Comparison of ENCODE assay signal across 12 cellular contexts in genomic region chr12:24851816-24852337, GRCh38.
DNase-seq lines count a peak whose midpoint lies in the region; FAIRE-seq and TF ChIP-seq lines count a peak whose summit lies in the region.
"Had no signal": no experiment of that assay in that cellular context is flagged by ENCODE, and none has a peak within 500 bp of the region (broad histone marks: within the 10 kb centered on the region; RNA-seq: fewer than 3 reads in every experiment).

No MANE protein-coding gene starts in this region.

- H3K4me3 ChIP-seq in Karpas-422 (ENCODE audit: low read length): no peak overlapping the region
- H3K4me3 ChIP-seq: HAP-1 had no signal

- H3K9ac ChIP-seq in Karpas-422 (ENCODE audit: low read length): no peak overlapping the region

- H3K27ac ChIP-seq in Karpas-422 (ENCODE audit: low read length): peak overlapping the region; percentile 29; the same call in 1 of the 2 replicates

- H3K36me3 ChIP-seq in Karpas-422 (ENCODE audit: insufficient read depth, low read length): no peaks in the 10 kb centered on the region

- peaks cover 31% of the 10 kb centered on the region for H3K79me2 ChIP-seq in Karpas-422 (ENCODE audit: low read length)

- H3K4me3 Mint-ChIP-seq in neural crest cell: no peak overlapping the region
- no peak overlapping the region for H3K4me3 Mint-ChIP-seq in Calu3 (ENCODE audit: low read depth, unreplicated experiment)
- H3K4me3 Mint-ChIP-seq: CD8-positive, alpha-beta memory T cell had no signal

- BruUV-seq in Calu3 (replicated peaks; lab: Mats Ljungman, UMichigan): no TSS peak

- H3K27me3 ChIP-seq in Karpas-422 (ENCODE audit: low read length): no peaks in the 10 kb centered on the region

- peaks cover 51% of the 10 kb centered on the region for H3K4me1 ChIP-seq in Karpas-422 (ENCODE audit: low read length)

- H2AFZ ChIP-seq in Karpas-422 (ENCODE audit: low read length): no peak overlapping the region

- H3K27ac Mint-ChIP-seq in neural crest cell (ENCODE audit: unreplicated experiment) (peak overlapping the region; percentile 38), Calu3 (ENCODE audit: unreplicated experiment) (no peak overlapping the region)
- H3K27ac Mint-ChIP-seq: CD8-positive, alpha-beta memory T cell had no signal

- peak overlapping the region; percentile 41 for H3K4me2 ChIP-seq in Karpas-422 (ENCODE audit: low read depth, low read length, poor library complexity, severe bottlenecking)

- DNase-seq in GM18507 (ENCODE audit: extremely low spot score, insufficient read length, low read depth) (no peak), Karpas-422 (no peak), dermis microvascular lymphatic vessel endothelial cell (ENCODE audit: low read depth in 2 of 2) (peak; percentile 17 to 80), neural crest cell (ENCODE audit: low read depth, low spot score) (no peak), SHP77 treated with DMSO at 0.1 percent for 48 hours (lab: John Stamatoyannopoulos, UW) (no peak), Calu3 (no peak)
- DNase-seq in activated CD4-positive, alpha-beta T cell treated with anti-CD3 and anti-CD28 coated beads, Interleukin-2, amount 50 U/mL, for 48 hours: no peak
- DNase-seq: CD8-positive, alpha-beta memory T cell; NCI-H1092; NCI-H1694; NCI-H345 had no signal

- peaks cover 6% of the 10 kb centered on the region for H3K9me3 Mint-ChIP-seq in neural crest cell
- H3K9me3 Mint-ChIP-seq in Calu3 (ENCODE audit: low read depth, unreplicated experiment): peaks cover 3% of the 10 kb centered on the region
- H3K9me3 Mint-ChIP-seq: CD8-positive, alpha-beta memory T cell had no signal

- H3K4me1 Mint-ChIP-seq in neural crest cell: peaks cover 5% of the 10 kb centered on the region
- no peaks in the 10 kb centered on the region for H3K4me1 Mint-ChIP-seq in Calu3 (ENCODE audit: low read depth, unreplicated experiment)
- H3K4me1 Mint-ChIP-seq: CD8-positive, alpha-beta memory T cell had no signal

- H3K27me3 Mint-ChIP-seq in neural crest cell (ENCODE audit: low read depth) (no peaks in the 10 kb centered on the region), Calu3 (ENCODE audit: unreplicated experiment) (peaks cover 12% of the 10 kb centered on the region)
- H3K27me3 Mint-ChIP-seq: CD8-positive, alpha-beta memory T cell had no signal

- peaks cover 27% of the 10 kb centered on the region for H3K36me3 Mint-ChIP-seq in neural crest cell (ENCODE audit: low read depth)
- no peaks in the 10 kb centered on the region for H3K36me3 Mint-ChIP-seq in Calu3 (ENCODE audit: insufficient read depth, unreplicated experiment)
- H3K36me3 Mint-ChIP-seq: CD8-positive, alpha-beta memory T cell had no signal

- intact Hi-C loops in Calu3 (cut with micrococcal nuclease; ENCODE audit: unreplicated experiment): loop anchor here (2.0 kb wide), 1 partner anchor 279 kb away; no protein-coding TSS in a partner anchor

- H4K20me1 ChIP-seq in Karpas-422 (ENCODE audit: insufficient read depth, low read depth, low read length): no peaks in the 10 kb centered on the region

- no peaks in the 10 kb centered on the region for H3K9me2 ChIP-seq in Karpas-422 (replicated peaks; ENCODE audit: insufficient read depth, low read length)

- no peaks in the 10 kb centered on the region for H3K9me3 ChIP-seq in Karpas-422 (ENCODE audit: low read length)
- H3K9me3 ChIP-seq: HAP-1 had no signal

- no peak for TF ChIP-seq CTCF in neural crest cell (conservative IDR thresholded peaks at IDR 0.05)
- TF ChIP-seq CTCF in Calu3 (IDR thresholded peaks at IDR 0.05; ENCODE audit: unreplicated experiment): no peak

- CTCF ChIA-PET in Calu3 (lab: Charles Lee): interaction anchor here (0.6 kb wide), 1 partner anchor 1476 kb away, joined by 4 read pairs; no protein-coding TSS in a partner anchor

- FAIRE-seq in GM18507 (lab: Jason Lieb, UNC): peak; percentile 5

Comparison
In these comparisons a context has a peak if more than half of its experiments do, and no peak if none do; other contexts are left out.
1. DNase-seq: peak in dermis microvascular lymphatic vessel endothelial cell (2 of 2); none in GM18507 (single experiment), Karpas-422 (single experiment), neural crest cell (single experiment), SHP77 treated with DMSO at 0.1 percent for 48 hours (single experiment), activated CD4-positive, alpha-beta T cell treated with anti-CD3 and anti-CD28 coated beads, Interleukin-2, amount 50 U/mL, for 48 hours (0 of 2) and Calu3 (single experiment).